In the genomic region with DNA sequence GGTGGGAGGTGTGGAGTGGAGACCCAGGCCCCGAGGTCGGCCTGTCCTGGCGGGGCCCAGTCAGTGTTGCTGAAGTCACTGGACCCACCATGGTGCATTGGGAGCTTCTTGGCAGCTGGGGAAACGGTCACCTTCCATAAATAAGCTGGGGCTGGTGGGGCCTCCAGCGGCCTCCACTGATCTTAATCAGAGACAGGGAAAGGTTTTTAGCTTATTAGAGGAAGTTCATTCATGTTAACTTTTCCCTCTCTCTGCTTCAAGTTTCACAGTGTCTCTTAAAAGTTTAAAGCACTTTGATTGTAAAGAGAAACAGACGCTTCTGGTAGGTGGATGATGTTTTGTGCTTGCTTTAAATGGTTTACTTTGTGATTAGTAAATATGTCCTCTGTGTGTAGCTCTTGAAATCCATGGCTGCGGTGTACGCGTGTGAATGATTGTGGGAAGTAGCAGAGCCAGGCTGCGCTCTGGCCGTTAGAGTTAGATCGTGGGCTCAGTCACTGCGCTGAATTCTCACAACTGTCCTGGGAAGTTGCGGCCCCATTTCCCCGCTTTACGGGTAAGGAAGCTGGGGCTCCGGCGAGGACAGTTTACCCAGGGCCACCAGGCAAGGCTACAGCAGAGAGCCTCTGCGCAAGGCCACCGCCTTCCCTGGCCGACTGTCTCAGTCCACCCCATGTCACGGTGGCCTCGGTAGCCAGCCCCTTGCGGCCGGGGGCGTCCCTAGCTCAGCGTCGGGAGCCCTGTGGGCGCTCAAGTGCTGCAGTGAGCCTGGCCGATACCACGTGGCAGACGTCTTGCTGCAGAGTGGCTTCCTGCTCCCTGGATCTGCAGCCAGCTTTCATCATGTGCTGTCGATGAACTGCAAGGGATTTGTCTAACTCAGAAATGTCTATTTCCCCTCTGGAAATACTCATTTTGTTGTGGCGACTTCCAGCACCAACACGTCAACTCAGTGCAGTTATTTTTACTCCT, we compare ENCODE assay signal across 1 cellular context.
TF ChIP-seq lines count a peak whose summit lies in the region.

No MANE protein-coding gene starts in this region.

TF ChIP-seq in K562, 482 proteins besides CTCF, POLR2A, EP300 and RAD21:
- 0 out of 2 replicates have a peak, but pooled peaks have one; percentile 25 for TF ChIP-seq ERF (CRISPR knock-in tag; IDR thresholded peaks at IDR 0.05)
- TF ChIP-seq TAL1 (IDR thresholded peaks at IDR 0.05) = no peak
- TF ChIP-seq, protein P1, sequence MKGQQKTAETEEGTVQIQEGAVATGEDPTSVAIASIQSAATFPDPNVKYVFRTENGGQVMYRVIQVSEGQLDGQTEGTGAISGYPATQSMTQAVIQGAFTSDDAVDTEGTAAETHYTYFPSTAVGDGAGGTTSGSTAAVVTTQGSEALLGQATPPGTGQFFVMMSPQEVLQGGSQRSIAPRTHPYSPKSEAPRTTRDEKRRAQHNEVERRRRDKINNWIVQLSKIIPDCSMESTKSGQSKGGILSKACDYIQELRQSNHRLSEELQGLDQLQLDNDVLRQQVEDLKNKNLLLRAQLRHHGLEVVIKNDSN (CRISPR knock-in tag; IDR thresholded peaks at IDR 0.05) = 0 out of 2 replicates have a peak, but pooled peaks have one; percentile 34
- TF ChIP-seq BDP1 (IDR thresholded peaks at IDR 0.05; ENCODE audit: insufficient read depth, insufficient read length) = no peak
- TF ChIP-seq ZFP30 (CRISPR knock-in tag; IDR thresholded peaks at IDR 0.05; ENCODE audit: borderline replicate concordance) = no peak
- TF ChIP-seq, protein P2, sequence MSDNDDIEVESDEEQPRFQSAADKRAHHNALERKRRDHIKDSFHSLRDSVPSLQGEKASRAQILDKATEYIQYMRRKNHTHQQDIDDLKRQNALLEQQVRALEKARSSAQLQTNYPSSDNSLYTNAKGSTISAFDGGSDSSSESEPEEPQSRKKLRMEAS (CRISPR knock-in tag; IDR thresholded peaks at IDR 0.05) = peak; percentile 49; the same call in 1 of the 2 replicates
- no peak for TF ChIP-seq SREBF2 (CRISPR knock-in tag; IDR thresholded peaks at IDR 0.05)
- TF ChIP-seq CSDE1 (IDR thresholded peaks at IDR 0.05) = no peak
- 0 out of 2 replicates have a peak, but pooled peaks have one; percentile 56 for TF ChIP-seq SMAD3 (CRISPR knock-in tag; conservative IDR thresholded peaks at IDR 0.05)
- no peak for TF ChIP-seq PHF21A (IDR thresholded peaks at IDR 0.05; ENCODE audit: borderline replicate concordance, low read depth)
- TF ChIP-seq ZFX (CRISPR knock-in tag; IDR thresholded peaks at IDR 0.05) = peak; percentile 68
- TF ChIP-seq, protein P3, sequence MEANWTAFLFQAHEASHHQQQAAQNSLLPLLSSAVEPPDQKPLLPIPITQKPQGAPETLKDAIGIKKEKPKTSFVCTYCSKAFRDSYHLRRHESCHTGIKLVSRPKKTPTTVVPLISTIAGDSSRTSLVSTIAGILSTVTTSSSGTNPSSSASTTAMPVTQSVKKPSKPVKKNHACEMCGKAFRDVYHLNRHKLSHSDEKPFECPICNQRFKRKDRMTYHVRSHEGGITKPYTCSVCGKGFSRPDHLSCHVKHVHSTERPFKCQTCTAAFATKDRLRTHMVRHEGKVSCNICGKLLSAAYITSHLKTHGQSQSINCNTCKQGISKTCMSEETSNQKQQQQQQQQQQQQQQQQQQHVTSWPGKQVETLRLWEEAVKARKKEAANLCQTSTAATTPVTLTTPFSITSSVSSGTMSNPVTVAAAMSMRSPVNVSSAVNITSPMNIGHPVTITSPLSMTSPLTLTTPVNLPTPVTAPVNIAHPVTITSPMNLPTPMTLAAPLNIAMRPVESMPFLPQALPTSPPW (CRISPR knock-in tag; IDR thresholded peaks at IDR 0.05) = peak; percentile 49
- TF ChIP-seq, protein P4, sequence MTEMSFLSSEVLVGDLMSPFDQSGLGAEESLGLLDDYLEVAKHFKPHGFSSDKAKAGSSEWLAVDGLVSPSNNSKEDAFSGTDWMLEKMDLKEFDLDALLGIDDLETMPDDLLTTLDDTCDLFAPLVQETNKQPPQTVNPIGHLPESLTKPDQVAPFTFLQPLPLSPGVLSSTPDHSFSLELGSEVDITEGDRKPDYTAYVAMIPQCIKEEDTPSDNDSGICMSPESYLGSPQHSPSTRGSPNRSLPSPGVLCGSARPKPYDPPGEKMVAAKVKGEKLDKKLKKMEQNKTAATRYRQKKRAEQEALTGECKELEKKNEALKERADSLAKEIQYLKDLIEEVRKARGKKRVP (CRISPR knock-in tag; IDR thresholded peaks at IDR 0.05) = 0 out of 2 replicates have a peak, but pooled peaks have one; percentile 14
- TF ChIP-seq ZNF583 (CRISPR knock-in tag; IDR thresholded peaks at IDR 0.05) = no peak
- TF ChIP-seq, protein P5, sequence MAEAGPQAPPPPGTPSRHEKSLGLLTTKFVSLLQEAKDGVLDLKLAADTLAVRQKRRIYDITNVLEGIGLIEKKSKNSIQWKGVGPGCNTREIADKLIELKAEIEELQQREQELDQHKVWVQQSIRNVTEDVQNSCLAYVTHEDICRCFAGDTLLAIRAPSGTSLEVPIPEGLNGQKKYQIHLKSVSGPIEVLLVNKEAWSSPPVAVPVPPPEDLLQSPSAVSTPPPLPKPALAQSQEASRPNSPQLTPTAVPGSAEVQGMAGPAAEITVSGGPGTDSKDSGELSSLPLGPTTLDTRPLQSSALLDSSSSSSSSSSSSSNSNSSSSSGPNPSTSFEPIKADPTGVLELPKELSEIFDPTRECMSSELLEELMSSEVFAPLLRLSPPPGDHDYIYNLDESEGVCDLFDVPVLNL (CRISPR knock-in tag; IDR thresholded peaks at IDR 0.05; ENCODE audit: low read depth) = no peak
- no peak for TF ChIP-seq SRSF9 (IDR thresholded peaks at IDR 0.05; ENCODE audit: borderline replicate concordance, low read depth, low read length)
- no peak for TF ChIP-seq MEIS2 (IDR thresholded peaks at IDR 0.05; ENCODE audit: partially characterized antibody)
- TF ChIP-seq, protein P6, sequence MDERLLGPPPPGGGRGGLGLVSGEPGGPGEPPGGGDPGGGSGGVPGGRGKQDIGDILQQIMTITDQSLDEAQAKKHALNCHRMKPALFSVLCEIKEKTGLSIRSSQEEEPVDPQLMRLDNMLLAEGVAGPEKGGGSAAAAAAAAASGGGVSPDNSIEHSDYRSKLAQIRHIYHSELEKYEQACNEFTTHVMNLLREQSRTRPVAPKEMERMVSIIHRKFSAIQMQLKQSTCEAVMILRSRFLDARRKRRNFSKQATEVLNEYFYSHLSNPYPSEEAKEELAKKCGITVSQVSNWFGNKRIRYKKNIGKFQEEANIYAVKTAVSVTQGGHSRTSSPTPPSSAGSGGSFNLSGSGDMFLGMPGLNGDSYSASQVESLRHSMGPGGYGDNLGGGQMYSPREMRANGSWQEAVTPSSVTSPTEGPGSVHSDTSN (CRISPR knock-in tag; IDR thresholded peaks at IDR 0.05; ENCODE audit: low read depth) = no peak
- TF ChIP-seq, protein P6 (tag; conservative IDR thresholded peaks at IDR 0.05; ENCODE audit: low read depth) = no peak
- no peak for TF ChIP-seq MTF1 (CRISPR knock-in tag; IDR thresholded peaks at IDR 0.05; ENCODE audit: borderline replicate concordance)
- TF ChIP-seq KAT7 (CRISPR knock-in tag; IDR thresholded peaks at IDR 0.05; ENCODE audit: borderline replicate concordance) = 0 out of 2 replicates have a peak, but pooled peaks have one; percentile 11
- TF ChIP-seq MEF2A (IDR thresholded peaks at IDR 0.05; ENCODE audit: control insufficient read depth, low read depth, low read length) = 0 out of 2 replicates have a peak, but pooled peaks have one; percentile 23
- no peak for TF ChIP-seq ZNF445 (CRISPR knock-in tag; IDR thresholded peaks at IDR 0.05; ENCODE audit: low read depth)
- TF ChIP-seq, protein P7, sequence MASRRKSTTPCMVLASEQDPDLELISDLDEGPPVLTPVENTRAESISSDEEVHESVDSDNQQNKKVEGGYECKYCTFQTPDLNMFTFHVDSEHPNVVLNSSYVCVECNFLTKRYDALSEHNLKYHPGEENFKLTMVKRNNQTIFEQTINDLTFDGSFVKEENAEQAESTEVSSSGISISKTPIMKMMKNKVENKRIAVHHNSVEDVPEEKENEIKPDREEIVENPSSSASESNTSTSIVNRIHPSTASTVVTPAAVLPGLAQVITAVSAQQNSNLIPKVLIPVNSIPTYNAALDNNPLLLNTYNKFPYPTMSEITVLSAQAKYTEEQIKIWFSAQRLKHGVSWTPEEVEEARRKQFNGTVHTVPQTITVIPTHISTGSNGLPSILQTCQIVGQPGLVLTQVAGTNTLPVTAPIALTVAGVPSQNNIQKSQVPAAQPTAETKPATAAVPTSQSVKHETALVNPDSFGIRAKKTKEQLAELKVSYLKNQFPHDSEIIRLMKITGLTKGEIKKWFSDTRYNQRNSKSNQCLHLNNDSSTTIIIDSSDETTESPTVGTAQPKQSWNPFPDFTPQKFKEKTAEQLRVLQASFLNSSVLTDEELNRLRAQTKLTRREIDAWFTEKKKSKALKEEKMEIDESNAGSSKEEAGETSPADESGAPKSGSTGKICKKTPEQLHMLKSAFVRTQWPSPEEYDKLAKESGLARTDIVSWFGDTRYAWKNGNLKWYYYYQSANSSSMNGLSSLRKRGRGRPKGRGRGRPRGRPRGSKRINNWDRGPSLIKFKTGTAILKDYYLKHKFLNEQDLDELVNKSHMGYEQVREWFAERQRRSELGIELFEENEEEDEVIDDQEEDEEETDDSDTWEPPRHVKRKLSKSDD (conservative IDR thresholded peaks at IDR 0.05; ENCODE audit: low read length) = no peak
- TF ChIP-seq, protein P8, sequence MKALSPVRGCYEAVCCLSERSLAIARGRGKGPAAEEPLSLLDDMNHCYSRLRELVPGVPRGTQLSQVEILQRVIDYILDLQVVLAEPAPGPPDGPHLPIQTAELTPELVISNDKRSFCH (CRISPR knock-in tag; IDR thresholded peaks at IDR 0.05) = no peak
- TF ChIP-seq, protein P8 (tag; IDR thresholded peaks at IDR 0.05) = no peak
- TF ChIP-seq DNMT1 (IDR thresholded peaks at IDR 0.05) = no peak
- no peak for TF ChIP-seq NR4A1 (CRISPR knock-in tag; IDR thresholded peaks at IDR 0.05)
- no peak for TF ChIP-seq NR4A1 (tag; IDR thresholded peaks at IDR 0.05)
- TF ChIP-seq GATA2 (CRISPR knock-in tag; IDR thresholded peaks at IDR 0.05) = peak; percentile 45; the same call in 1 of the 2 replicates
- no peak for TF ChIP-seq TARDBP (IDR thresholded peaks at IDR 0.05)
- peak; percentile 79 for TF ChIP-seq ZNF766 (CRISPR knock-in tag; conservative IDR thresholded peaks at IDR 0.05)
- peak; percentile 34; the same call in 1 of the 2 replicates for TF ChIP-seq SP1 (CRISPR knock-in tag; IDR thresholded peaks at IDR 0.05)
- no peak for TF ChIP-seq ZNF586 (CRISPR knock-in tag; conservative IDR thresholded peaks at IDR 0.05)
- TF ChIP-seq RBBP5 (IDR thresholded peaks at IDR 0.05; ENCODE audit: borderline replicate concordance, insufficient read depth, low read length, poor library complexity, severe bottlenecking) = peak; percentile 38
